Comparison of ENCODE assay signal across 21 cellular contexts in genomic region chr5:1218351-1219080, GRCh38. TPM values are rescaled to one million over a fixed set of nuclear protein-coding genes. Genes with fewer than 3 reads are reported as not detected.
DNase-seq lines count a peak whose midpoint lies in the region; ATAC-seq, FAIRE-seq and TF ChIP-seq lines count a peak whose summit lies in the region.
"Had no signal": no experiment of that assay in that cellular context is flagged by ENCODE, and none has a peak within 500 bp of the region (broad histone marks: within the 10 kb centered on the region; RNA-seq: fewer than 3 reads in every experiment).

No MANE protein-coding gene starts in this region.

- no peak for TF ChIP-seq RAD21 in H1 (IDR thresholded peaks at IDR 0.05 in 1 of 2, conservative IDR thresholded peaks at IDR 0.05 in 1 of 2; ENCODE audit: low read depth in 2 of 2, low read length in 2 of 2)

- no peak for ATAC-seq in GM18909 (IDR thresholded peaks at IDR 0.05; ENCODE audit: poor library complexity, unreplicated experiment)

- H3K4me3 ChIP-seq in Loucy (ENCODE audit: low read length, poor library complexity, severe bottlenecking) (peak overlapping the region; percentile 17), H1 (ENCODE audit: extremely low read depth in 1 of 4, insufficient read depth in 2 of 4, low read depth in 3 of 4, low read length in 4 of 4) (no peak overlapping the region)
- H3K4me3 ChIP-seq: GM23338 had no signal

- no peaks in the 10 kb centered on the region for H3F3A ChIP-seq in Loucy (ENCODE audit: low read depth)

- H3T11ph ChIP-seq in H9 (ENCODE audit: low read length), result no peak overlapping the region

- POLR2A ChIA-PET in H1 (lab: Charles Lee; ENCODE audit: partially characterized antibody), result interaction anchor here (0.7 kb wide), 1 partner anchor 9 kb away, joined by 4 read pairs; no protein-coding TSS in a partner anchor

- no peak overlapping the region for H3K4ac ChIP-seq in H9 (ENCODE audit: low read depth, low read length)
- no peak overlapping the region for H3K4ac ChIP-seq in H1 (replicated peaks; ENCODE audit: insufficient read length, low read depth, low read length)

- TF ChIP-seq POLR2A in H1 (IDR thresholded peaks at IDR 0.05; ENCODE audit: control extremely low read depth in 1 of 2, low read depth in 2 of 2, low read length in 2 of 2), result no peak

- peaks cover 10% of the 10 kb centered on the region for H3K27me3 Mint-ChIP-seq in H9 (ENCODE audit: low read depth)
- H3K27me3 Mint-ChIP-seq: CD4-positive, alpha-beta T cell had no signal

- H3K18ac ChIP-seq in H9 (ENCODE audit: insufficient read length, low read depth, low read length) (no peak overlapping the region), H1 (ENCODE audit: extremely low read depth, low read length) (no peak overlapping the region)

- H3K4me1 ChIP-seq in H9 (ENCODE audit: insufficient read depth, low read length), result no peaks in the 10 kb centered on the region
- peaks cover 16% of the 10 kb centered on the region for H3K4me1 ChIP-seq in Loucy (ENCODE audit: insufficient read depth, low read length, poor library complexity, severe bottlenecking)
- peaks cover 0 to 2% (median 0%) of the 10 kb centered on the region in 4 experiments; a peak in 2 of 7 replicates for H3K4me1 ChIP-seq in H1 (replicated peaks in 1 of 4; ENCODE audit: control insufficient read depth in 3 of 4, insufficient read depth in 4 of 4, low read length in 3 of 4)
- H3K4me1 ChIP-seq: BE2C, Caco-2 had no signal

- H3K9ac ChIP-seq in H9 (ENCODE audit: extremely low read depth, insufficient read length, low read length) (no peak overlapping the region), Loucy (ENCODE audit: low read depth, low read length, poor library complexity, severe bottlenecking) (no peak overlapping the region), H1 (replicated peaks in 1 of 4; ENCODE audit: extremely low read depth in 1 of 4, low read depth in 3 of 4, low read length in 3 of 4) (no peak overlapping the region)

- no peak overlapping the region for H2AK5ac ChIP-seq in H9 (ENCODE audit: insufficient read length, low read length)
- no peak overlapping the region for H2AK5ac ChIP-seq in H1 (ENCODE audit: low read depth, low read length)

- H2BK5ac ChIP-seq in H9 (ENCODE audit: insufficient read length, low read length) (no peak overlapping the region), H1 (ENCODE audit: low read depth, low read length) (no peak overlapping the region)

- H3K56ac ChIP-seq in H9 (ENCODE audit: insufficient read length, low read depth, low read length) (no peak overlapping the region), H1 (replicated peaks; ENCODE audit: insufficient read length, low read depth, low read length) (no peak overlapping the region)

- no peaks in the 10 kb centered on the region for H3K79me1 ChIP-seq in H9 (ENCODE audit: insufficient read depth, low read depth, low read length, poor library complexity, severe bottlenecking)
- no peaks in the 10 kb centered on the region for H3K79me1 ChIP-seq in H1 (ENCODE audit: low read depth, low read length)

- no peak overlapping the region for H4K91ac ChIP-seq in H9 (ENCODE audit: insufficient read length, low read depth, low read length)
- peak overlapping the region; percentile 39 for H4K91ac ChIP-seq in H1 (replicated peaks; ENCODE audit: insufficient read length, low read length)

- H3K23me2 ChIP-seq in H9 (ENCODE audit: insufficient read length, low read depth, low read length, poor library complexity, severe bottlenecking) (no peaks in the 10 kb centered on the region), H1 (ENCODE audit: low read depth, low read length) (peaks cover 6% of the 10 kb centered on the region; the same call in 1 of the 2 replicates)

- H3K27ac ChIP-seq in H9 (ENCODE audit: insufficient read length, low read depth, low read length) (no peak overlapping the region), H1 (ENCODE audit: low read depth, low read length) (no peak overlapping the region), substantia nigra (ENCODE audit: low read depth, low read length, poor library complexity, severe bottlenecking) (no peak overlapping the region)

- H2BK12ac ChIP-seq in H9 (ENCODE audit: insufficient read length, low read depth, low read length), result no peak overlapping the region
- no peak overlapping the region for H2BK12ac ChIP-seq in H1 (ENCODE audit: low read depth, low read length)

- H3K79me2 ChIP-seq in H9 (ENCODE audit: insufficient read depth, low read length) (no peaks in the 10 kb centered on the region), Loucy (ENCODE audit: insufficient read depth, low read length) (no peaks in the 10 kb centered on the region), H1 (ENCODE audit: control insufficient read depth in 1 of 2, insufficient read depth in 2 of 2, low read length in 2 of 2) (no peaks in the 10 kb centered on the region)

- FAIRE-seq in H1 (lab: Jason Lieb, UNC), result no peak
- FAIRE-seq: A204.1, D721Med, GM12892, GM18507, HepG2 had no signal

- H3K9me3 ChIP-seq in H9 (ENCODE audit: control insufficient read depth, low read depth, low read length) (no peaks in the 10 kb centered on the region), Loucy (ENCODE audit: insufficient read depth, low read depth, low read length) (no peaks in the 10 kb centered on the region), H1 (ENCODE audit: insufficient read depth in 2 of 2, low read depth in 1 of 2, low read length in 1 of 2) (peaks cover 0 to 6% of the 10 kb centered on the region in 2 experiments; a peak in 2 of 4 replicates)
- H3K9me3 ChIP-seq: BE2C, Caco-2 had no signal

- no peak overlapping the region for H3K23ac ChIP-seq in H9 (ENCODE audit: insufficient read length, low read depth, low read length)
- H3K23ac ChIP-seq in H1 (ENCODE audit: insufficient read length), result no peak overlapping the region

- H3K27ac Mint-ChIP-seq in H9, result no peak overlapping the region
- H3K27ac Mint-ChIP-seq: CD4-positive, alpha-beta T cell; GM23338 had no signal

- H4K5ac ChIP-seq in H9 (ENCODE audit: insufficient read length, low read depth, low read length) (no peak overlapping the region), H1 (ENCODE audit: insufficient read length, low read depth, low read length) (no peak overlapping the region)

- CTCF ChIA-PET in H1 (lab: Charles Lee; ENCODE audit: partially characterized antibody), result interaction anchor here (0.9 to 1.9 kb wide), 8 partner anchors 10 to 426 kb away, joined by 3 to 6 read pairs (median 4); no protein-coding TSS in a partner anchor

- TF ChIP-seq CTCF in H9 (conservative IDR thresholded peaks at IDR 0.05), result no peak
- no peak for TF ChIP-seq CTCF in Loucy (conservative IDR thresholded peaks at IDR 0.05; ENCODE audit: low read length)
- no peak for TF ChIP-seq CTCF in H1 (IDR thresholded peaks at IDR 0.05; ENCODE audit: control extremely low read depth in 1 of 3, insufficient read depth in 1 of 3, low read depth in 1 of 3, low read length in 3 of 3)

- no peak for TF ChIP-seq EP300 in H1 (IDR thresholded peaks at IDR 0.05; ENCODE audit: borderline replicate concordance in 1 of 2, low read depth in 2 of 2, low read length in 2 of 2)

- H4K20me1 ChIP-seq in H9 (ENCODE audit: control insufficient read depth, insufficient read depth, insufficient read length) (no peaks in the 10 kb centered on the region), Loucy (ENCODE audit: insufficient read depth, low read length, poor library complexity, severe bottlenecking) (no peaks in the 10 kb centered on the region), H1 (replicated peaks in 1 of 2; ENCODE audit: control insufficient read depth in 1 of 2, insufficient read depth in 2 of 2, low read length in 2 of 2) (peaks cover 0 to 3% of the 10 kb centered on the region in 2 experiments)

- peak overlapping the region; percentile 7; the same call in 1 of the 2 replicates for H3K14ac ChIP-seq in H9 (ENCODE audit: insufficient read depth, low read length)
- H3K14ac ChIP-seq in H1 (ENCODE audit: insufficient read length), result no peak overlapping the region

- H3K4me1 Mint-ChIP-seq in H9, result peaks cover 3 to 6% of the 10 kb centered on the region in 2 experiments; a peak in 2 of 4 replicates
- H3K4me1 Mint-ChIP-seq: GM23338, IgD-negative memory B cell had no signal

- H4K8ac ChIP-seq in H9 (replicated peaks; ENCODE audit: insufficient read length, low read depth, low read length), result no peak overlapping the region
- peak overlapping the region; percentile 46; the same call in 1 of the 2 replicates for H4K8ac ChIP-seq in H1 (ENCODE audit: extremely low read depth, insufficient read depth, low read length)

- H3K9me2 ChIP-seq in Loucy (replicated peaks; ENCODE audit: low read depth, low read length), result no peaks in the 10 kb centered on the region

- no peak overlapping the region for H3K4me2 ChIP-seq in H9 (ENCODE audit: insufficient read depth, insufficient read length, low read length)
- peak overlapping the region; percentile 60 for H3K4me2 ChIP-seq in Loucy (ENCODE audit: low read depth, low read length, poor library complexity, severe bottlenecking)
- H3K4me2 ChIP-seq in H1 (ENCODE audit: insufficient read depth in 1 of 2, low read depth in 2 of 2, low read length in 2 of 2), result no peak overlapping the region
- H3K4me2 ChIP-seq: GM23338 had no signal

- H2AFZ ChIP-seq in H9 (ENCODE audit: low read length) (no peak overlapping the region), Loucy (ENCODE audit: low read length) (no peak overlapping the region), H1 (ENCODE audit: low read length) (no peak overlapping the region)
- H2AFZ ChIP-seq: GM23338 had no signal

- H2BK120ac ChIP-seq in H9 (ENCODE audit: low read depth, low read length, poor library complexity, severe bottlenecking), result no peak overlapping the region
- H2BK120ac ChIP-seq in H1 (replicated peaks; ENCODE audit: low read depth, low read length), result no peak overlapping the region

- H3K4me3 Mint-ChIP-seq in H9, result no peak overlapping the region
- H3K4me3 Mint-ChIP-seq: CD4-positive, alpha-beta T cell; GM23338; IgD-negative memory B cell had no signal

- H3K36me3 Mint-ChIP-seq in H9 (ENCODE audit: insufficient read depth in 1 of 3, low read depth in 3 of 3), result no peaks in the 10 kb centered on the region; a peak in 1 of 7 replicates
- H3K36me3 Mint-ChIP-seq: IgD-negative memory B cell had no signal

- H3K27me3 ChIP-seq in H9 (ENCODE audit: insufficient read depth, low read length), result no peaks in the 10 kb centered on the region
- H3K27me3 ChIP-seq in Loucy (ENCODE audit: insufficient read depth, low read length, poor library complexity, severe bottlenecking), result no peaks in the 10 kb centered on the region
- H3K27me3 ChIP-seq in H1 (replicated peaks in 1 of 4; ENCODE audit: control insufficient read depth in 3 of 4, extremely low read depth in 1 of 4, insufficient read depth in 3 of 4, low read length in 3 of 4), result no peaks in the 10 kb centered on the region; a peak in 1 of 7 replicates
- H3K27me3 ChIP-seq: BE2C had no signal

- H2BK20ac ChIP-seq in H9 (ENCODE audit: low read depth, low read length, poor library complexity, severe bottlenecking) (no peak overlapping the region), H1 (ENCODE audit: low read length) (no peak overlapping the region)

- WGBS in H9 (ENCODE audit: extremely low coverage, insufficient read length, low lambda C conversion rate), result no CpG with 5 or more reads among the region's 38 CpGs
- WGBS in H1 (ENCODE audit: extremely low coverage in 1 of 2, insufficient coverage in 1 of 2, insufficient read length in 1 of 2, insufficient replicate concordance in 2 of 2, low coverage in 1 of 2, low lambda C conversion rate in 2 of 2, missing lambda C conversion rate in 1 of 2), 2 experiments, result 88% methylated on average over 31 of the region's 38 CpGs; no CpG with 5 or more reads in 1 of the 2 experiments

- peaks cover 0 to 8% of the 10 kb centered on the region in 2 experiments; a peak in 3 of 5 replicates for H3K9me3 Mint-ChIP-seq in H9
- H3K9me3 Mint-ChIP-seq: CD4-positive, alpha-beta T cell; IgD-negative memory B cell had no signal

- H3K36me3 ChIP-seq in Loucy (ENCODE audit: insufficient read depth, low read length), result no peaks in the 10 kb centered on the region
- no peaks in the 10 kb centered on the region for H3K36me3 ChIP-seq in H1 (ENCODE audit: control insufficient read depth in 2 of 4, insufficient read depth in 4 of 4, low read length in 3 of 4)
- H3K36me3 ChIP-seq: BE2C had no signal

- DNase-seq in H9 (no peak), H1 (ENCODE audit: low read depth in 1 of 2, low spot score in 2 of 2) (no peak), NCI-H1092 (lab: John Stamatoyannopoulos, UW) (no peak), substantia nigra (lab: John Stamatoyannopoulos, UW) (no peak)
- DNase-seq: ACHN; BE2C; C1 segment of cervical spinal cord; Caco-2; CD4-positive, alpha-beta T cell; GDM1 had no signal

- no peak overlapping the region for H2BK15ac ChIP-seq in H9 (ENCODE audit: low read depth, low read length)
- no peak overlapping the region for H2BK15ac ChIP-seq in H1 (ENCODE audit: low read length)

RNA-seq across cellular contexts. Expression of gene SLC6A18, which starts 6.7 kb away (rescaled TPM):
- total RNA-seq in H9 (2021), result not detected in 2 replicates
- not detected in 2 replicates for total RNA-seq in H1 (2021; fragmentation: NEBNext Ultra II Directional; extraction: Animal tissue kit (Norgen Biotek cat#: 25700))
- polyA plus RNA-seq in H1 (2011; rRNA removed), result 0.03 TPM in 1 of 2 replicates, not detected in the other
- polyA plus RNA-seq in H1 (2011; cell fraction: cytosol; rRNA removed), result not detected
- polyA plus RNA-seq in H1 (2011; cell fraction: nucleus; rRNA removed), result not detected
- polyA plus RNA-seq in H1 (2012, experiment 1 of 2), result not detected in 4 replicates
- polyA plus RNA-seq in H1 (2012, experiment 2 of 2), result not detected
- polyA plus RNA-seq in H1 (2013, experiment 1 of 2), result not detected
- not detected for polyA plus RNA-seq in H1 (2013, experiment 2 of 2)
- not detected in 2 replicates for polyA minus RNA-seq in H1 (2011; rRNA and poly(A)+ RNA removed)
- not detected for polyA minus RNA-seq in H1 (2011; cell fraction: cytosol; rRNA and poly(A)+ RNA removed)
- not detected for polyA minus RNA-seq in H1 (2011; cell fraction: nucleus; rRNA and poly(A)+ RNA removed)
- total RNA-seq: Caco-2; CD4-positive, alpha-beta T cell; Daoy; GM23338; H7; HepG2 had no signal
- polyA plus RNA-seq: GM23338, HepG2, IgD-negative memory B cell had no signal

RNA-seq across cellular contexts. Expression of gene SLC6A19, which starts 17.1 kb away (rescaled TPM):
- total RNA-seq in H9 (2021), result not detected in 2 replicates
- not detected in 2 replicates for total RNA-seq in H1 (2021; fragmentation: NEBNext Ultra II Directional; extraction: Animal tissue kit (Norgen Biotek cat#: 25700))
- polyA plus RNA-seq in H1 (2011; rRNA removed), result 0.02 and 0.03 TPM in 2 replicates
- polyA plus RNA-seq in H1 (2011; cell fraction: cytosol; rRNA removed), result 0.03 TPM
- polyA plus RNA-seq in H1 (2011; cell fraction: nucleus; rRNA removed), result 0.06 TPM
- 0.05 TPM in 1 of 4 replicates, not detected in the others for polyA plus RNA-seq in H1 (2012, experiment 1 of 2)
- polyA plus RNA-seq in H1 (2012, experiment 2 of 2), result 0.03 TPM
- not detected for polyA plus RNA-seq in H1 (2013, experiment 1 of 2)
- polyA plus RNA-seq in H1 (2013, experiment 2 of 2), result 0.02 TPM
- 0.22 TPM in 1 of 2 replicates, not detected in the other for polyA minus RNA-seq in H1 (2011; rRNA and poly(A)+ RNA removed)
- polyA minus RNA-seq in H1 (2011; cell fraction: cytosol; rRNA and poly(A)+ RNA removed), result not detected
- polyA minus RNA-seq in H1 (2011; cell fraction: nucleus; rRNA and poly(A)+ RNA removed), result not detected
- total RNA-seq: CD4-positive, alpha-beta T cell; Daoy; GM23338 had no signal
- polyA plus RNA-seq: GM23338, HepG2, IgD-negative memory B cell had no signal
